In the genomic region with DNA sequence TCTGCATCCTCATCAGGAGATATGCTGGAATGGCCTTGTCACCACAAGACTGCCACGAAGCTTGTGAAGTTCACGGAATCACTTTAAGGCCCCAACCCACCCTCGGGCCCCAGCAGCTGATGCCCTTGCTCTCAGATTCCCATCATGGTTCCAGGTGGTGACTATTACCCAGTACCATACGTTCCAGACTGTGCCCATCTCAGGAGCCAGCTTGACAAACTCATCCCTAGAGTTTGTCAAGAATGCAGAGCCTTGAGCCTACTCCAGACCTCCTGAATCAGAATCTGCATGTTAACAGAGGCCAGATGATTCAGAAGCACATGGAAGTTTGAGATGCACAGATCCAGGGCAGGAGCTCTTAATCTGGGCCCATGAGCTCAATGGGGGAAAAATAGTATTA, we compare ENCODE assay signal across 1 cellular context.
TF ChIP-seq lines count a peak whose summit lies in the region.

No MANE protein-coding gene starts in this region.

TF ChIP-seq in IMR-90, 13 proteins besides CTCF, POLR2A, EP300 and RAD21 (continued from another document):
- TF ChIP-seq, protein P1, sequence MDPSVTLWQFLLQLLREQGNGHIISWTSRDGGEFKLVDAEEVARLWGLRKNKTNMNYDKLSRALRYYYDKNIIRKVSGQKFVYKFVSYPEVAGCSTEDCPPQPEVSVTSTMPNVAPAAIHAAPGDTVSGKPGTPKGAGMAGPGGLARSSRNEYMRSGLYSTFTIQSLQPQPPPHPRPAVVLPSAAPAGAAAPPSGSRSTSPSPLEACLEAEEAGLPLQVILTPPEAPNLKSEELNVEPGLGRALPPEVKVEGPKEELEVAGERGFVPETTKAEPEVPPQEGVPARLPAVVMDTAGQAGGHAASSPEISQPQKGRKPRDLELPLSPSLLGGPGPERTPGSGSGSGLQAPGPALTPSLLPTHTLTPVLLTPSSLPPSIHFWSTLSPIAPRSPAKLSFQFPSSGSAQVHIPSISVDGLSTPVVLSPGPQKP (IDR thresholded peaks at IDR 0.05; ENCODE audit: borderline replicate concordance, low read depth, low read length) = no peak
- TF ChIP-seq CEBPB (IDR thresholded peaks at IDR 0.05; ENCODE audit: low read depth, low read length) = no peak
